In genomic region chr11:128802358-128802981, GRCh38 we compare ENCODE assay signal across 9 cellular contexts.
A peak's percentile ranks its signal among the peaks of the same experiment; 100 is the strongest.
DNase-seq lines count a peak whose midpoint lies in the region; ATAC-seq and TF ChIP-seq lines count a peak whose summit lies in the region.
"Had no signal": no experiment of that assay in that cellular context is flagged by ENCODE, and none has a peak within 500 bp of the region (broad histone marks: within the 10 kb centered on the region; RNA-seq: fewer than 3 reads in every experiment).

No MANE protein-coding gene starts in this region.

- no peak overlapping the region for H3K4me3 Mint-ChIP-seq in activated CD8-positive, alpha-beta memory T cell treated with anti-CD3 and anti-CD28 coated beads, Interleukin-2, amount 10 ng/mL, durations not matched to agents 7 days and 5 days
- H3K4me3 Mint-ChIP-seq: stimulated activated naive CD8-positive, alpha-beta T cell treated with anti-CD3 and anti-CD28 coated beads, Interleukin-15, Interleukin-2, amounts not matched to agents 100 ng/mL and 50 ng/mL, for 24 hours had no signal

- DNase-seq in AG20443 (ENCODE audit: low spot score) (peak; percentile 40), hepatocyte (ENCODE audit: low spot score) (peak; percentile 39), gastrocnemius medialis (no peak), prostate gland (ENCODE audit: low spot score) (no peak)
- no peak for DNase-seq in activated CD8-positive, alpha-beta memory T cell treated with anti-CD3 and anti-CD28 coated beads, Interleukin-2, amount 10 ng/mL, durations not matched to agents 7 days and 5 days
- DNase-seq in activated CD4-positive, CD25-positive, alpha-beta regulatory T cell treated with anti-CD3 and anti-CD28 coated beads, Interleukin-2, amount 50 U/mL, for 72 hours = no peak

- H3K27me3 ChIP-seq in hepatocyte = no peaks in the 10 kb centered on the region
- no peaks in the 10 kb centered on the region for H3K27me3 ChIP-seq in gastrocnemius medialis
- no peaks in the 10 kb centered on the region for H3K27me3 ChIP-seq in prostate gland (replicated peaks; ENCODE audit: insufficient read depth)

- peaks cover 3% of the 10 kb centered on the region for H3K4me1 ChIP-seq in hepatocyte (ENCODE audit: insufficient read depth)
- H3K4me1 ChIP-seq in gastrocnemius medialis = peaks cover 0 to 3% of the 10 kb centered on the region in 2 donors
- H3K4me1 ChIP-seq in prostate gland (replicated peaks) = no peaks in the 10 kb centered on the region

- TF ChIP-seq POLR2A in gastrocnemius medialis (IDR thresholded peaks at IDR 0.05) (no peak), prostate gland (IDR thresholded peaks at IDR 0.05) (no peak)

- H3K9me3 Mint-ChIP-seq in activated CD8-positive, alpha-beta memory T cell treated with anti-CD3 and anti-CD28 coated beads, Interleukin-2, amount 10 ng/mL, durations not matched to agents 7 days and 5 days (ENCODE audit: low read depth) = no peaks in the 10 kb centered on the region
- H3K9me3 Mint-ChIP-seq: stimulated activated naive CD8-positive, alpha-beta T cell treated with anti-CD3 and anti-CD28 coated beads, Interleukin-15, Interleukin-2, amounts not matched to agents 100 ng/mL and 50 ng/mL, for 24 hours had no signal

- no peaks in the 10 kb centered on the region for H3K9me3 ChIP-seq in hepatocyte (ENCODE audit: low read depth)
- H3K9me3 ChIP-seq in gastrocnemius medialis = no peaks in the 10 kb centered on the region
- no peaks in the 10 kb centered on the region for H3K9me3 ChIP-seq in prostate gland

- H3K36me3 ChIP-seq in hepatocyte (replicated peaks; ENCODE audit: insufficient read depth, low read depth) (no peaks in the 10 kb centered on the region), gastrocnemius medialis (no peaks in the 10 kb centered on the region), prostate gland (no peaks in the 10 kb centered on the region)

- 67% methylated on average over 4 of the region's 4 CpGs for WGBS in hepatocyte (ENCODE audit: low lambda C conversion rate, missing lambda C conversion rate)
- 92% methylated on average over 4 of the region's 4 CpGs for whole genome bisulfite sequencing in prostate gland

- H3K4me1 Mint-ChIP-seq in activated CD8-positive, alpha-beta memory T cell treated with anti-CD3 and anti-CD28 coated beads, Interleukin-2, amount 10 ng/mL, durations not matched to agents 7 days and 5 days = peaks cover 10% of the 10 kb centered on the region

- H2AFZ ChIP-seq in hepatocyte = no peak overlapping the region

- intact Hi-C loops in gastrocnemius medialis (cut with DNase I; ENCODE audit: low total_unique reads) (no loop called here), prostate gland (cut with DNase I) (no loop called here)

- H3K27me3 Mint-ChIP-seq in activated CD8-positive, alpha-beta memory T cell treated with anti-CD3 and anti-CD28 coated beads, Interleukin-2, amount 10 ng/mL, durations not matched to agents 7 days and 5 days = no peaks in the 10 kb centered on the region
- H3K27me3 Mint-ChIP-seq: stimulated activated naive CD8-positive, alpha-beta T cell treated with anti-CD3 and anti-CD28 coated beads, Interleukin-15, Interleukin-2, amounts not matched to agents 100 ng/mL and 50 ng/mL, for 24 hours had no signal

- TF ChIP-seq CTCF in hepatocyte (IDR thresholded peaks at IDR 0.05; ENCODE audit: poor library complexity) = peak; percentile 37
- no peak for TF ChIP-seq CTCF in gastrocnemius medialis (IDR thresholded peaks at IDR 0.05 in 4 of 5, conservative IDR thresholded peaks at IDR 0.05 in 1 of 5)
- TF ChIP-seq CTCF in prostate gland (IDR thresholded peaks at IDR 0.05) = no peak

- no peaks in the 10 kb centered on the region for H4K20me1 ChIP-seq in hepatocyte (ENCODE audit: insufficient read depth, poor library complexity, severe bottlenecking)

- H3K4me3 ChIP-seq in hepatocyte = no peak overlapping the region
- no peak overlapping the region for H3K4me3 ChIP-seq in gastrocnemius medialis
- no peak overlapping the region for H3K4me3 ChIP-seq in prostate gland

- no peak overlapping the region for H3K27ac Mint-ChIP-seq in activated CD8-positive, alpha-beta memory T cell treated with anti-CD3 and anti-CD28 coated beads, Interleukin-2, amount 10 ng/mL, durations not matched to agents 7 days and 5 days

- no peaks in the 10 kb centered on the region for H3K79me2 ChIP-seq in hepatocyte

- H3K4me2 ChIP-seq in hepatocyte = no peak overlapping the region

- CTCF ChIA-PET in activated CD8-positive, alpha-beta memory T cell treated with anti-CD3 and anti-CD28 coated beads, Interleukin-2, amount 10 ng/mL, durations not matched to agents 7 days and 5 days (lab: Charles Lee) = interaction anchor here (1.2 to 1.6 kb wide), 2 partner anchors 18 to 29 kb away, joined by 3 to 6 read pairs; no protein-coding TSS in a partner anchor

- H3K9me2 ChIP-seq in hepatocyte (replicated peaks; ENCODE audit: insufficient read depth) = no peaks in the 10 kb centered on the region

- no peak overlapping the region for H3K27ac ChIP-seq in hepatocyte
- no peak overlapping the region for H3K27ac ChIP-seq in gastrocnemius medialis
- no peak overlapping the region for H3K27ac ChIP-seq in prostate gland

- ATAC-seq in GM21360 (IDR thresholded peaks at IDR 0.05; ENCODE audit: unreplicated experiment) (peak; percentile 68), SK-N-SH treated with all-trans-retinoic acid at 6 μM for 48 hours (peak; percentile 94), gastrocnemius medialis (no peak)
- no peak for ATAC-seq in activated CD8-positive, alpha-beta memory T cell treated with anti-CD3 and anti-CD28 coated beads, Interleukin-2, amount 10 ng/mL, durations not matched to agents 7 days and 5 days

- in situ Hi-C loops in gastrocnemius medialis (cut with MboI; ENCODE audit: low sequenced_read_pairs in 4 of 4) = no loop called here

- peaks cover 54% of the 10 kb centered on the region for H3K36me3 Mint-ChIP-seq in activated CD8-positive, alpha-beta memory T cell treated with anti-CD3 and anti-CD28 coated beads, Interleukin-2, amount 10 ng/mL, durations not matched to agents 7 days and 5 days

TF ChIP-seq in SK-N-SH treated with all-trans-retinoic acid at 6 μM for 48 hours, 23 proteins besides CTCF, POLR2A, EP300 and RAD21:
- TF ChIP-seq, protein P1, sequence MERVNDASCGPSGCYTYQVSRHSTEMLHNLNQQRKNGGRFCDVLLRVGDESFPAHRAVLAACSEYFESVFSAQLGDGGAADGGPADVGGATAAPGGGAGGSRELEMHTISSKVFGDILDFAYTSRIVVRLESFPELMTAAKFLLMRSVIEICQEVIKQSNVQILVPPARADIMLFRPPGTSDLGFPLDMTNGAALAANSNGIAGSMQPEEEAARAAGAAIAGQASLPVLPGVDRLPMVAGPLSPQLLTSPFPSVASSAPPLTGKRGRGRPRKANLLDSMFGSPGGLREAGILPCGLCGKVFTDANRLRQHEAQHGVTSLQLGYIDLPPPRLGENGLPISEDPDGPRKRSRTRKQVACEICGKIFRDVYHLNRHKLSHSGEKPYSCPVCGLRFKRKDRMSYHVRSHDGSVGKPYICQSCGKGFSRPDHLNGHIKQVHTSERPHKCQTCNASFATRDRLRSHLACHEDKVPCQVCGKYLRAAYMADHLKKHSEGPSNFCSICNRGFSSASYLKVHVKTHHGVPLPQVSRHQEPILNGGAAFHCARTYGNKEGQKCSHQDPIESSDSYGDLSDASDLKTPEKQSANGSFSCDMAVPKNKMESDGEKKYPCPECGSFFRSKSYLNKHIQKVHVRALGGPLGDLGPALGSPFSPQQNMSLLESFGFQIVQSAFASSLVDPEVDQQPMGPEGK (CRISPR knock-in tag; IDR thresholded peaks at IDR 0.05; ENCODE audit: borderline replicate concordance) = no peak
- TF ChIP-seq ESRRG (CRISPR knock-in tag; IDR thresholded peaks at IDR 0.05) (no peak), ZNF70 (CRISPR knock-in tag; IDR thresholded peaks at IDR 0.05) (no peak)
- TF ChIP-seq, protein P2, sequence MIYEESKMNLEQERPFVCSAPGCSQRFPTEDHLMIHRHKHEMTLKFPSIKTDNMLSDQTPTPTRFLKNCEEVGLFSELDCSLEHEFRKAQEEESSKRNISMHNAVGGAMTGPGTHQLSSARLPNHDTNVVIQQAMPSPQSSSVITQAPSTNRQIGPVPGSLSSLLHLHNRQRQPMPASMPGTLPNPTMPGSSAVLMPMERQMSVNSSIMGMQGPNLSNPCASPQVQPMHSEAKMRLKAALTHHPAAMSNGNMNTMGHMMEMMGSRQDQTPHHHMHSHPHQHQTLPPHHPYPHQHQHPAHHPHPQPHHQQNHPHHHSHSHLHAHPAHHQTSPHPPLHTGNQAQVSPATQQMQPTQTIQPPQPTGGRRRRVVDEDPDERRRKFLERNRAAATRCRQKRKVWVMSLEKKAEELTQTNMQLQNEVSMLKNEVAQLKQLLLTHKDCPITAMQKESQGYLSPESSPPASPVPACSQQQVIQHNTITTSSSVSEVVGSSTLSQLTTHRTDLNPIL (CRISPR knock-in tag; IDR thresholded peaks at IDR 0.05; ENCODE audit: low read depth) = no peak

Comparison
In these comparisons a context has a peak if more than half of its experiments do, and no peak if none do; other contexts are left out.
1. DNase-seq: peak in AG20443 (single experiment) and hepatocyte (single experiment); none in activated CD8-positive, alpha-beta memory T cell treated with anti-CD3 and anti-CD28 coated beads, Interleukin-2, amount 10 ng/mL, durations not matched to agents 7 days and 5 days (single experiment), gastrocnemius medialis (0 of 2), activated CD4-positive, CD25-positive, alpha-beta regulatory T cell treated with anti-CD3 and anti-CD28 coated beads, Interleukin-2, amount 50 U/mL, for 72 hours (single experiment) and prostate gland (single experiment).
2. ATAC-seq: peak in GM21360 (single experiment) and SK-N-SH treated with all-trans-retinoic acid at 6 μM for 48 hours (single experiment); none in activated CD8-positive, alpha-beta memory T cell treated with anti-CD3 and anti-CD28 coated beads, Interleukin-2, amount 10 ng/mL, durations not matched to agents 7 days and 5 days (single experiment) and gastrocnemius medialis (0 of 2).